Comparison of ENCODE assay signal across 18 cellular contexts in genomic region chr15:43505723-43506122, GRCh38. TPM values are rescaled to one million over a fixed set of nuclear protein-coding genes. Genes with fewer than 3 reads are reported as not detected.
DNase-seq lines count a peak whose midpoint lies in the region; ATAC-seq and TF ChIP-seq lines count a peak whose summit lies in the region.
"Had no signal": no experiment of that assay in that cellular context is flagged by ENCODE, and none has a peak within 500 bp of the region (broad histone marks: within the 10 kb centered on the region; RNA-seq: fewer than 3 reads in every experiment).

No MANE protein-coding gene starts in this region.

- no peak overlapping the region for H3K4me3 ChIP-seq in AG10803 (ENCODE audit: low read length)
- H3K4me3 ChIP-seq in neural progenitor cell = no peak overlapping the region
- H3K4me3 ChIP-seq: ovary had no signal

- no peak overlapping the region for H3K27ac ChIP-seq in neural progenitor cell
- H3K27ac ChIP-seq: ovary had no signal

- H4K20me1 ChIP-seq in neural progenitor cell (ENCODE audit: low read depth) = no peaks in the 10 kb centered on the region

- peaks cover 2% of the 10 kb centered on the region for H3K27me3 Mint-ChIP-seq in neural progenitor cell (ENCODE audit: insufficient read depth, low read depth)
- no peaks in the 10 kb centered on the region for H3K27me3 Mint-ChIP-seq in natural killer cell (ENCODE audit: low read depth in 2 of 2)
- H3K27me3 Mint-ChIP-seq: activated CD4-positive, alpha-beta T cell treated with anti-CD3 and anti-CD28 coated beads for 36 hours; stimulated activated naive CD8-positive, alpha-beta T cell treated with anti-CD3 and anti-CD28 coated beads, Interleukin-15, Interleukin-2, amounts not matched to agents 100 ng/mL and 50 ng/mL, for 24 hours had no signal

- no peaks in the 10 kb centered on the region for H3K36me3 ChIP-seq in neural progenitor cell
- H3K36me3 ChIP-seq: BE2C, ovary had no signal

- no peaks in the 10 kb centered on the region for H3K79me2 ChIP-seq in neural progenitor cell (ENCODE audit: low read depth)

- no peak overlapping the region for H3K9ac ChIP-seq in neural progenitor cell

- peaks cover 15% of the 10 kb centered on the region for H3K4me1 ChIP-seq in neural progenitor cell

- H3K36me3 Mint-ChIP-seq in neural progenitor cell (no peaks in the 10 kb centered on the region), natural killer cell (no peaks in the 10 kb centered on the region)

- H3K4me3 Mint-ChIP-seq in neural progenitor cell (no peak overlapping the region), natural killer cell (no peak overlapping the region)
- H3K4me3 Mint-ChIP-seq: activated CD4-positive, alpha-beta T cell treated with anti-CD3 and anti-CD28 coated beads for 36 hours; activated naive CD4-positive, alpha-beta T cell treated with anti-CD3 and anti-CD28 coated beads for 36 hours; stimulated activated naive CD8-positive, alpha-beta T cell treated with anti-CD3 and anti-CD28 coated beads, Interleukin-15, Interleukin-2, amounts not matched to agents 100 ng/mL and 50 ng/mL, for 24 hours had no signal

- peaks cover 16% of the 10 kb centered on the region for H3F3A ChIP-seq in neural progenitor cell (ENCODE audit: low read depth)

- H3K4me2 ChIP-seq in neural progenitor cell = no peak overlapping the region

- no peak for ATAC-seq in natural killer cell
- ATAC-seq: activated CD4-positive, alpha-beta T cell treated with anti-CD3 and anti-CD28 coated beads for 36 hours had no signal

- DNase-seq in AG10803 (ENCODE audit: low read depth) (peak; percentile 63), NCI-H82 treated with DMSO at 0.1 percent for 48 hours (lab: John Stamatoyannopoulos, UW; ENCODE audit: unreplicated experiment) (peak; percentile 22), erythroblast (lab: John Stamatoyannopoulos, UW) (peak; percentile 31 to 34), neural progenitor cell (ENCODE audit: low spot score) (no peak), ecto neural progenitor cell (ENCODE audit: low spot score) (no peak), natural killer cell (no peak), epidermal melanocyte (ENCODE audit: insufficient read length, low spot score) (no peak)
- no peak for DNase-seq in central memory CD4-positive, alpha-beta T cell
- DNase-seq: activated CD4-positive, alpha-beta T cell treated with anti-CD3 and anti-CD28 coated beads for 36 hours; activated naive CD4-positive, alpha-beta T cell treated with anti-CD3 and anti-CD28 coated beads for 36 hours; BE2C; islet precursor cell; midbrain; NCI-H2107; ovary; stimulated activated CD4-positive, alpha-beta T cell treated with anti-CD3 and anti-CD28 coated beads, Interleukin-12 subunit alpha, Interleukin-12 subunit beta, amount 100 ng/mL, for 4 hours; T-helper 2 cell had no signal

- no peaks in the 10 kb centered on the region for H3K9me3 ChIP-seq in neural progenitor cell (ENCODE audit: low read depth)
- H3K9me3 ChIP-seq: BE2C, ovary had no signal

- H2AFZ ChIP-seq in neural progenitor cell (replicated peaks) = no peak overlapping the region

- intact Hi-C loops in natural killer cell (cut with micrococcal nuclease) = no loop called here

- H3K9me3 Mint-ChIP-seq in neural progenitor cell = no peaks in the 10 kb centered on the region
- H3K9me3 Mint-ChIP-seq in natural killer cell = no peaks in the 10 kb centered on the region
- H3K9me3 Mint-ChIP-seq: activated naive CD4-positive, alpha-beta T cell treated with anti-CD3 and anti-CD28 coated beads for 36 hours; stimulated activated naive CD8-positive, alpha-beta T cell treated with anti-CD3 and anti-CD28 coated beads, Interleukin-15, Interleukin-2, amounts not matched to agents 100 ng/mL and 50 ng/mL, for 24 hours had no signal

- H3K27ac Mint-ChIP-seq in neural progenitor cell = peak overlapping the region; percentile 78
- H3K27ac Mint-ChIP-seq in natural killer cell = no peak overlapping the region
- H3K27ac Mint-ChIP-seq: activated CD4-positive, alpha-beta T cell treated with anti-CD3 and anti-CD28 coated beads for 36 hours; activated naive CD4-positive, alpha-beta T cell treated with anti-CD3 and anti-CD28 coated beads for 36 hours; stimulated activated naive CD8-positive, alpha-beta T cell treated with anti-CD3 and anti-CD28 coated beads, Interleukin-15, Interleukin-2, amounts not matched to agents 100 ng/mL and 50 ng/mL, for 24 hours had no signal

- no peaks in the 10 kb centered on the region for H3K27me3 ChIP-seq in neural progenitor cell
- H3K27me3 ChIP-seq: BE2C, ovary had no signal

- no peak for TF ChIP-seq POLR2A in erythroblast (IDR thresholded peaks at IDR 0.05; ENCODE audit: low read length)

- H3K4me1 Mint-ChIP-seq in neural progenitor cell = peaks cover 36% of the 10 kb centered on the region
- H3K4me1 Mint-ChIP-seq in natural killer cell = peaks cover 7 to 8% of the 10 kb centered on the region in 2 donors

- TF ChIP-seq CTCF in AG10803 (conservative IDR thresholded peaks at IDR 0.05; ENCODE audit: low read length) = no peak
- TF ChIP-seq CTCF in neural progenitor cell (IDR thresholded peaks at IDR 0.05) = no peak
- no peak for TF ChIP-seq CTCF in natural killer cell (IDR thresholded peaks at IDR 0.05)

RNA-seq across cellular contexts. Expression of gene MAP1A, which starts 11.7 kb away (rescaled TPM):
- total RNA-seq in neural progenitor cell (ENCODE audit: low replicate concordance) (4.0 and 8.2 TPM in 2 replicates), natural killer cell (1 to 10 TPM in 1 of 3 donors, under 1 TPM in 2; 0.72 to 2.2 (median 0.98) TPM)

RNA-seq across cellular contexts. Expression of gene TP53BP1, which starts 12.8 kb away (rescaled TPM):
- total RNA-seq in neural progenitor cell (ENCODE audit: low replicate concordance) (66.5 and 73.5 TPM in 2 replicates), natural killer cell (10 to 100 TPM; 27.9 to 32.9 (median 31.5) TPM)

Comparison
In these comparisons a context has a peak if more than half of its experiments do, and no peak if none do; other contexts are left out.
1. DNase-seq: peak in AG10803 (single experiment), NCI-H82 treated with DMSO at 0.1 percent for 48 hours (single experiment) and erythroblast (2 of 2); none in neural progenitor cell (single experiment), ecto neural progenitor cell (single experiment), natural killer cell (single experiment), epidermal melanocyte (single experiment) and central memory CD4-positive, alpha-beta T cell (single experiment).